In genomic region chr16:75065808-75066149, GRCh38 we compare ENCODE assay signal across 15 cellular contexts. TPM values are rescaled to one million over a fixed set of nuclear protein-coding genes. Genes with fewer than 3 reads are reported as not detected.
DNase-seq lines count a peak whose midpoint lies in the region; ATAC-seq, FAIRE-seq and TF ChIP-seq lines count a peak whose summit lies in the region.
"Had no signal": no experiment of that assay in that cellular context is flagged by ENCODE, and none has a peak within 500 bp of the region (broad histone marks: within the 10 kb centered on the region; RNA-seq: fewer than 3 reads in every experiment).

No MANE protein-coding gene starts in this region.

- CTCF ChIA-PET in HepG2 (lab: Yijun Ruan, JAX; ENCODE audit: low intra/inter-chr PET ratio, low total read pairs) = no interaction called here

- H3K27me3 Mint-ChIP-seq in effector memory CD8-positive, alpha-beta T cell = peaks cover 0 to 5% of the 10 kb centered on the region in 2 donors
- H3K27me3 Mint-ChIP-seq in nephron (ENCODE audit: low read depth) = no peaks in the 10 kb centered on the region

- no peak overlapping the region for H3K9ac ChIP-seq in HepG2 (ENCODE audit: insufficient read depth, low read depth, low read length)
- H3K9ac ChIP-seq: GM23248 had no signal

- no peaks in the 10 kb centered on the region for H3K9me3 Mint-ChIP-seq in effector memory CD8-positive, alpha-beta T cell
- H3K9me3 Mint-ChIP-seq in nephron = no peaks in the 10 kb centered on the region

- intact Hi-C loops in HepG2 (cut with micrococcal nuclease; ENCODE audit: unreplicated experiment) (no loop called here), right lobe of liver (cut with DNase I) (no loop called here), upper lobe of right lung (cut with DNase I) (no loop called here)

- peak overlapping the region; percentile 53 for H3K27ac ChIP-seq in HepG2 (ENCODE audit: extremely low read length, insufficient read depth, low read length)
- H3K27ac ChIP-seq in right lobe of liver = no peak overlapping the region
- peak overlapping the region; percentile 73 for H3K27ac ChIP-seq in upper lobe of right lung
- H3K27ac ChIP-seq: GM23248 had no signal

- no peak for TF ChIP-seq POLR2A in HepG2 (IDR thresholded peaks at IDR 0.05; ENCODE audit: insufficient read depth in 1 of 2, low read depth in 2 of 2, low read length in 2 of 2)
- TF ChIP-seq POLR2A in right lobe of liver (IDR thresholded peaks at IDR 0.05) = no peak

- H3K4me1 ChIP-seq in HepG2 (ENCODE audit: insufficient read depth, low read length) (peaks cover 88% of the 10 kb centered on the region), right lobe of liver (peaks cover 0 to 54% (median 12%) of the 10 kb centered on the region in 4 donors), upper lobe of right lung (peaks cover 30% of the 10 kb centered on the region)

- no peak for TF ChIP-seq RAD21 in HepG2 (CRISPR knock-in tag; IDR thresholded peaks at IDR 0.05)

- peak overlapping the region; percentile 67; the same call in 1 of the 2 replicates for H3K4me2 ChIP-seq in HepG2 (ENCODE audit: low read depth, low read length)

- in situ Hi-C loops in HepG2 (cut with HindIII; ENCODE audit: extremely low pct_ligation_motif_present, low pct_unique_long_range_greater_than_20kb) = no loop called here

- no peaks in the 10 kb centered on the region for H3K9me3 ChIP-seq in HepG2 (ENCODE audit: low read length)
- H3K9me3 ChIP-seq in right lobe of liver = no peaks in the 10 kb centered on the region
- H3K9me3 ChIP-seq in upper lobe of right lung = no peaks in the 10 kb centered on the region
- H3K9me3 ChIP-seq: prostate gland had no signal

- H3K4me1 Mint-ChIP-seq in effector memory CD8-positive, alpha-beta T cell (ENCODE audit: low read depth in 2 of 2) = peaks cover 12 to 15% of the 10 kb centered on the region in 2 donors
- peaks cover 63% of the 10 kb centered on the region for H3K4me1 Mint-ChIP-seq in nephron

- BruUV-seq in HepG2 (replicated peaks; lab: Mats Ljungman, UMichigan) = no TSS peak

- ATAC-seq in HepG2 = no peak
- no peak for ATAC-seq in right lobe of liver
- ATAC-seq in effector memory CD8-positive, alpha-beta T cell (replicated peaks) = no peak
- ATAC-seq in upper lobe of right lung = peak; percentile 4
- no peak for ATAC-seq in GM18858 (IDR thresholded peaks at IDR 0.05; ENCODE audit: unreplicated experiment)
- ATAC-seq: GM12878 had no signal

- peaks cover 92% of the 10 kb centered on the region for H3K79me2 ChIP-seq in HepG2 (ENCODE audit: insufficient read depth, low read length)

- POLR2A ChIA-PET in HepG2 (lab: Yijun Ruan, JAX) = no interaction called here

- H3K27me3 ChIP-seq in HepG2 (ENCODE audit: control insufficient read depth in 1 of 2, insufficient read depth in 2 of 2, low read length in 2 of 2) (no peaks in the 10 kb centered on the region), right lobe of liver (no peaks in the 10 kb centered on the region), upper lobe of right lung (no peaks in the 10 kb centered on the region)

- peak overlapping the region; percentile 71 to 80 for H3K4me3 Mint-ChIP-seq in effector memory CD8-positive, alpha-beta T cell
- H3K4me3 Mint-ChIP-seq in nephron = no peak overlapping the region

- DNase-seq in HepG2 (ENCODE audit: low spot score) (no peak), right lobe of liver (no peak), upper lobe of right lung (no peak), hypothalamus (lab: John Stamatoyannopoulos, UW) (no peak)
- DNase-seq in effector memory CD8-positive, alpha-beta T cell = no peak
- DNase-seq in activated CD4-positive, alpha-beta T cell treated with anti-CD3 and anti-CD28 coated beads, Interleukin-2, amount 50 U/mL, for 4 hours = no peak
- DNase-seq: COR-L47, GM23248, naive B cell, NCI-H1436 treated with DMSO at 0.1 percent for 48 hours had no signal

- no peak for TF ChIP-seq CTCF in HepG2 (CRISPR knock-in tag; IDR thresholded peaks at IDR 0.05)
- TF ChIP-seq CTCF in right lobe of liver (IDR thresholded peaks at IDR 0.05) = no peak
- no peak for TF ChIP-seq CTCF in nephron (IDR thresholded peaks at IDR 0.05; ENCODE audit: unreplicated experiment in 3 of 3)
- TF ChIP-seq CTCF in upper lobe of right lung (IDR thresholded peaks at IDR 0.05) = no peak

- H3K36me3 ChIP-seq in HepG2 (replicated peaks in 1 of 2; ENCODE audit: control insufficient read depth in 1 of 2, insufficient read depth in 2 of 2, low read length in 2 of 2) (no peaks in the 10 kb centered on the region; a peak in 1 of 5 replicates), right lobe of liver (no peaks in the 10 kb centered on the region), upper lobe of right lung (no peaks in the 10 kb centered on the region)
- H3K36me3 ChIP-seq: prostate gland had no signal

- TF ChIP-seq EP300 in HepG2 (IDR thresholded peaks at IDR 0.05; ENCODE audit: low read depth in 2 of 2, low read length in 2 of 2) = no peak
- TF ChIP-seq EP300 in HepG2 (CRISPR knock-in tag; IDR thresholded peaks at IDR 0.05; ENCODE audit: borderline replicate concordance) = no peak

- FAIRE-seq in HepG2 (lab: Jason Lieb, UNC) = no peak
- FAIRE-seq: G401.6, GM12878 had no signal

- H4K20me1 ChIP-seq in HepG2 (ENCODE audit: insufficient read depth, low read length) = peaks cover 40% of the 10 kb centered on the region

- peaks cover 7% of the 10 kb centered on the region for H3K36me3 Mint-ChIP-seq in effector memory CD8-positive, alpha-beta T cell (ENCODE audit: insufficient read depth)
- no peaks in the 10 kb centered on the region for H3K36me3 Mint-ChIP-seq in nephron (ENCODE audit: low read depth)
- H3K36me3 Mint-ChIP-seq: naive B cell had no signal

- peak overlapping the region; percentile 70 to 84 for H3K27ac Mint-ChIP-seq in effector memory CD8-positive, alpha-beta T cell
- peak overlapping the region; percentile 42 to 68 (median 59) for H3K27ac Mint-ChIP-seq in nephron
- H3K27ac Mint-ChIP-seq: naive B cell had no signal

- WGBS in HepG2 (ENCODE audit: low lambda C conversion rate) = 77% methylated on average over 4 of the region's 4 CpGs
- 64% methylated on average over 4 of the region's 4 CpGs for WGBS in right lobe of liver (ENCODE audit: insufficient coverage, low coverage, low lambda C conversion rate, missing lambda C conversion rate)

- H3K4me3 ChIP-seq in HepG2 (replicated peaks in 1 of 3; ENCODE audit: insufficient read depth in 1 of 3, low read depth in 2 of 3, low read length in 3 of 3) = no peak overlapping the region
- no peak overlapping the region for H3K4me3 ChIP-seq in right lobe of liver
- no peak overlapping the region for H3K4me3 ChIP-seq in upper lobe of right lung
- H3K4me3 ChIP-seq: GM12878, GM23248, prostate gland had no signal

- H2AFZ ChIP-seq in HepG2 (ENCODE audit: low read length) = no peak overlapping the region
- H2AFZ ChIP-seq: GM23248 had no signal

TF ChIP-seq in HepG2, 621 proteins besides CTCF, POLR2A, EP300 and RAD21:
- no peak for TF ChIP-seq ZNF513 (CRISPR knock-in tag; conservative IDR thresholded peaks at IDR 0.05)
- TF ChIP-seq RBM22 (optimal IDR thresholded peaks at IDR 0.05; ENCODE audit: low read length) = peak; percentile 15

RNA-seq across cellular contexts. Expression of gene LDHD, which starts 50.8 kb away (rescaled TPM):
- total RNA-seq in HepG2 (2016; rRNA removed; fragmentation: Illumina TruSeq; extraction: Trizol) = 9.1 and 9.3 TPM in 2 replicates
- total RNA-seq in HepG2 (2016; cell fraction: cytosol; rRNA removed; fragmentation: Illumina TruSeq; extraction: Trizol; ENCODE audit: low read depth) = 0.62 and 0.71 TPM in 2 replicates
- 8.4 and 10.2 TPM in 2 replicates for total RNA-seq in HepG2 (2016; cell fraction: insoluble cytoplasmic fraction; rRNA removed; fragmentation: Illumina TruSeq; extraction: Trizol)
- 1.7 and 2.0 TPM in 2 replicates for total RNA-seq in HepG2 (2016; cell fraction: membrane; rRNA removed; fragmentation: Illumina TruSeq; extraction: Trizol)
- total RNA-seq in HepG2 (2016; cell fraction: nucleus; rRNA removed; fragmentation: Illumina TruSeq; extraction: Trizol) = 7.0 and 9.0 TPM in 2 replicates
- 9.8 and 12.1 TPM in 2 replicates for polyA plus RNA-seq in HepG2 (2011; rRNA removed)
- 7.9 and 13.1 TPM in 2 replicates for polyA plus RNA-seq in HepG2 (2011; cell fraction: cytosol; rRNA removed)
- 32.0 and 36.9 TPM in 2 replicates for polyA plus RNA-seq in HepG2 (2011; cell fraction: nucleus; rRNA removed)
- 5.5 and 7.8 TPM in 2 replicates for polyA plus RNA-seq in HepG2 (2012)
- polyA plus RNA-seq in HepG2 (2016; cell fraction: cytosol; fragmentation: Illumina TruSeq; extraction: Trizol; ENCODE audit: low read depth) = 0.62 and 0.71 TPM in 2 replicates
- 7.5 and 8.7 TPM in 2 replicates for polyA plus RNA-seq in HepG2 (2016; cell fraction: insoluble cytoplasmic fraction; fragmentation: Illumina TruSeq; extraction: Trizol; ENCODE audit: low read depth)
- 1.4 and 1.6 TPM in 2 replicates for polyA plus RNA-seq in HepG2 (2016; cell fraction: membrane; fragmentation: Illumina TruSeq; extraction: Trizol; ENCODE audit: low read depth)
- 12.5 and 13.2 TPM in 2 replicates for polyA plus RNA-seq in HepG2 (2016; cell fraction: nucleus; fragmentation: Illumina TruSeq; extraction: Trizol; ENCODE audit: insufficient read depth, low read depth)
- polyA minus RNA-seq in HepG2 (2011; rRNA and poly(A)+ RNA removed; ENCODE audit: low replicate concordance) = 0.56 and 16.0 TPM in 2 replicates
- 5.1 and 5.6 TPM in 2 replicates for polyA minus RNA-seq in HepG2 (2011; cell fraction: cytosol; rRNA and poly(A)+ RNA removed)
- 11.2 and 12.2 TPM in 2 replicates for polyA minus RNA-seq in HepG2 (2011; cell fraction: nucleus; rRNA and poly(A)+ RNA removed)
- 10 to 100 TPM; 62.9 to 98.5 (median 90.2) TPM for total RNA-seq in right lobe of liver
- total RNA-seq in upper lobe of right lung = 10.7 TPM

Comparison
In these comparisons a context has a peak if more than half of its experiments do, and no peak if none do; other contexts are left out.
1. H3K27ac ChIP-seq: peak in HepG2 (single experiment) and upper lobe of right lung (single experiment); none in right lobe of liver (0 of 3).
2. H3K4me3 Mint-ChIP-seq: peak in effector memory CD8-positive, alpha-beta T cell (2 of 2); none in nephron (0 of 3).